ENCODE assay signal across 8 cellular contexts in the genomic region with DNA sequence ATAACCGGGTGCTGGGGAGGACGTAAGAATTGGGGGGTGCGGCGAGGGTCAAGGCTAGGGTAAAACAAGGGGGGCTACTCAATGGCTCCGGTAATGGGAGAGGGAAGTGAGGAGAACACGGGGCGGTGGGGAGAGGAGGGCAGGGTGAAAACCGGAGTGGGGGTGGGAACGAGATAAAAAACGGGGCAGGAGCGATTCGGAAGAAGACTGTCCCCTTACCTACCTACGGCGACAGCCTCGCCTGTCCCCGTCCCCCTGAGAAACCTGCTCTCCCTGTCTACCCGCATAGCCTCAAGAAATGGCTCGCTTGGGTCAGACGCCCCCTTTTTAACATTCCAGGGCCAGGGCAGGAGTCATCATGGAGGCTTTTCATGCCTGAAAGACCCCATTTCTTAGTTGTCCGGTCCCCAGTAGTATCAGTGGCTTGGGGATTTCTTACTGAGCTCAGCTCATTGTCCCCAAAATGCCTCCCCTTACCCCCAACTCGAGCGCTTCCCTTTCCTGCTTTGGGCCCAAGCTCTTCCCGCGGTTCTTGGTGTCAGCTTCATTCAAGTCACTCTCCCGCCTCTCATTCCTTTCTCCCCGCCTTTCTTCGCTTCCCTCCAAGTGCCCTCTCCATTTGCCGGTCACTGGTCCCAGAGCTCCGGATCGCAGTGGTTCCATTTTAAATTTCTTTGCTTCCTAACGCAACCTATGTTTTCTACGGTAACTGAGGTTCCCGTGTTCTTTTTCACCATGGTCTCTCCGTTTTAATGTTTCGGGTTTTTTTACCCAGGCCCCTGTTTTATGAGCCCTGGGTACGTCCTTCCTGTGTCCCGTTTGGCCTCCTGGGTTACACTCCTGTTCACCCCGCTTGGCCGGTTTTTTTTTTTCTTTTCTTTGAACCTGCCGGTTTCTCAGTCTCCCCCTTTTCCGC. TPM values are rescaled to one million over a fixed set of nuclear protein-coding genes. Genes with fewer than 3 reads are reported as not detected.
DNase-seq lines count a peak whose midpoint lies in the region; ATAC-seq and TF ChIP-seq lines count a peak whose summit lies in the region.

No MANE protein-coding gene starts in this region.

- no peak overlapping the region for H2BK120ac ChIP-seq in neuronal stem cell (ENCODE audit: low read depth, low read length)

- H3K27ac ChIP-seq in neuronal stem cell (replicated peaks; ENCODE audit: low read length) = peak overlapping the region; percentile 65

- H3K4me1 Mint-ChIP-seq in activated naive CD8-positive, alpha-beta T cell treated with anti-CD3 and anti-CD28 coated beads for 36 hours = peaks cover 50% of the 10 kb centered on the region
- H3K4me1 Mint-ChIP-seq in glutamatergic neuron (ENCODE audit: low read depth, unreplicated experiment) = peaks cover 12% of the 10 kb centered on the region

- peak overlapping the region; percentile 54 for H2BK15ac ChIP-seq in neuronal stem cell (ENCODE audit: low read length)

- H3K79me1 ChIP-seq in neuronal stem cell (ENCODE audit: low read depth, low read length) = no peaks in the 10 kb centered on the region

- no peak for TF ChIP-seq CTCF in glutamatergic neuron (IDR thresholded peaks at IDR 0.05; ENCODE audit: partially characterized antibody, unreplicated experiment)

- no peak overlapping the region for H2BK12ac ChIP-seq in neuronal stem cell (ENCODE audit: low read length)

- H3K4me2 ChIP-seq in neuronal stem cell (ENCODE audit: insufficient read depth, low read length, poor library complexity, severe bottlenecking) = peak overlapping the region; percentile 75

- H3K9me3 Mint-ChIP-seq in activated naive CD8-positive, alpha-beta T cell treated with anti-CD3 and anti-CD28 coated beads for 36 hours = no peaks in the 10 kb centered on the region
- H3K9me3 Mint-ChIP-seq in glutamatergic neuron (ENCODE audit: unreplicated experiment) = peaks cover 3% of the 10 kb centered on the region

- H3K23ac ChIP-seq in neuronal stem cell (ENCODE audit: low read depth, low read length, poor library complexity) = peak overlapping the region; percentile 69

- no CpG with 5 or more reads among the region's 41 CpGs for WGBS in neuronal stem cell (ENCODE audit: extremely low coverage in 2 of 2, insufficient read length in 2 of 2, insufficient replicate concordance in 1 of 2), 2 donors

- H2AFZ ChIP-seq in neuronal stem cell (ENCODE audit: low read length) = peak overlapping the region; percentile 69

- H3K4me3 Mint-ChIP-seq in activated naive CD8-positive, alpha-beta T cell treated with anti-CD3 and anti-CD28 coated beads for 36 hours = peak overlapping the region; percentile 92
- H3K4me3 Mint-ChIP-seq in glutamatergic neuron (ENCODE audit: unreplicated experiment) = peak overlapping the region; percentile 100

- peaks cover 0 to 32% of the 10 kb centered on the region in 2 donors for H3K36me3 ChIP-seq in neuronal stem cell (replicated peaks in 1 of 2; ENCODE audit: control insufficient read depth in 2 of 2, insufficient read depth in 2 of 2, low read length in 2 of 2)

- ATAC-seq in HG03442 (IDR thresholded peaks at IDR 0.05; ENCODE audit: unreplicated experiment) = no peak

- peaks cover 4 to 9% of the 10 kb centered on the region in 2 donors for H3K4me1 ChIP-seq in neuronal stem cell (ENCODE audit: control insufficient read depth in 2 of 2, insufficient read depth in 1 of 2, low read depth in 1 of 2, low read length in 2 of 2)

- H2BK5ac ChIP-seq in neuronal stem cell (ENCODE audit: low read length) = peak overlapping the region; percentile 59

- H3K27me3 ChIP-seq in neuronal stem cell (ENCODE audit: control insufficient read depth in 3 of 3, insufficient read depth in 3 of 3, low read depth in 1 of 3, low read length in 3 of 3) = no peaks in the 10 kb centered on the region

- H3K4me3 ChIP-seq in neuronal stem cell (ENCODE audit: low read length in 2 of 2) = peak overlapping the region; percentile 75 to 91

- peak; percentile 66 for DNase-seq in activated effector memory CD4-positive, alpha-beta T cell treated with anti-CD3 and anti-CD28 coated beads, Interleukin-2, amount 50 U/mL, for 16 hours
- no peak for DNase-seq in activated effector memory CD4-positive, alpha-beta T cell treated with Interleukin-2 at 50 U/mL for 16 hours
- DNase-seq in NCI-H1105 treated with DMSO at 0.1 percent for 48 hours (lab: John Stamatoyannopoulos, UW) (peak; percentile 74), glutamatergic neuron (peak; percentile 20), neuronal stem cell (ENCODE audit: low spot score) (peak; percentile 35), NOMO-1 treated with dmso at 0.1 percent for 144 hours (lab: John Stamatoyannopoulos, UW; ENCODE audit: unreplicated experiment) (no peak)
- DNase-seq in activated naive CD8-positive, alpha-beta T cell treated with anti-CD3 and anti-CD28 coated beads for 36 hours = no peak

- no peak overlapping the region for H3K14ac ChIP-seq in neuronal stem cell (ENCODE audit: low read length)

- peak overlapping the region; percentile 92 for H3K9ac ChIP-seq in neuronal stem cell (ENCODE audit: low read depth, low read length, poor library complexity)

- peaks cover 0 to 4% of the 10 kb centered on the region in 2 donors for H3K9me3 ChIP-seq in neuronal stem cell (replicated peaks in 1 of 2; ENCODE audit: control insufficient read depth in 2 of 2, insufficient read depth in 1 of 2, low read depth in 1 of 2, low read length in 2 of 2)

- peak overlapping the region; percentile 93 for H3K27ac Mint-ChIP-seq in activated naive CD8-positive, alpha-beta T cell treated with anti-CD3 and anti-CD28 coated beads for 36 hours
- peak overlapping the region; percentile 59 for H3K27ac Mint-ChIP-seq in glutamatergic neuron (ENCODE audit: unreplicated experiment)

- peaks cover 8% of the 10 kb centered on the region for H3K36me3 Mint-ChIP-seq in activated naive CD8-positive, alpha-beta T cell treated with anti-CD3 and anti-CD28 coated beads for 36 hours
- no peaks in the 10 kb centered on the region for H3K36me3 Mint-ChIP-seq in glutamatergic neuron (ENCODE audit: unreplicated experiment)

- H3K27me3 Mint-ChIP-seq in activated naive CD8-positive, alpha-beta T cell treated with anti-CD3 and anti-CD28 coated beads for 36 hours = peaks cover 5% of the 10 kb centered on the region
- H3K27me3 Mint-ChIP-seq in glutamatergic neuron (ENCODE audit: unreplicated experiment) = peaks cover 4% of the 10 kb centered on the region

- no peak overlapping the region for H4K8ac ChIP-seq in neuronal stem cell (ENCODE audit: low read depth, low read length)

- H4K91ac ChIP-seq in neuronal stem cell (ENCODE audit: low read depth, low read length, poor library complexity) = no peak overlapping the region

- H3K18ac ChIP-seq in neuronal stem cell (ENCODE audit: low read length) = peak overlapping the region; percentile 99

- H2AK5ac ChIP-seq in neuronal stem cell (ENCODE audit: low read depth, low read length) = peak overlapping the region; percentile 91

- peak overlapping the region; percentile 91 for H3K4ac ChIP-seq in neuronal stem cell (ENCODE audit: low read length)

RNA-seq across cellular contexts. Expression of a gene that starts 1.2 kb away (rescaled TPM):
- 10 to 100 TPM; 37.7 to 41.6 TPM for total RNA-seq in activated naive CD8-positive, alpha-beta T cell treated with anti-CD3 and anti-CD28 coated beads for 36 hours
- 76.4 TPM for total RNA-seq in glutamatergic neuron (ENCODE audit: unreplicated experiment)
- polyA plus RNA-seq in neuronal stem cell (2013, experiment 1 of 2) = 33.1 TPM
- polyA plus RNA-seq in neuronal stem cell (2013, experiment 2 of 2) = 32.2 TPM

RNA-seq across cellular contexts. Expression of a gene that starts 41.7 kb away (rescaled TPM):
- 1 to 10 TPM; 5.9 TPM for total RNA-seq in activated naive CD8-positive, alpha-beta T cell treated with anti-CD3 and anti-CD28 coated beads for 36 hours
- total RNA-seq in glutamatergic neuron (ENCODE audit: unreplicated experiment) = 13.3 TPM
- polyA plus RNA-seq in neuronal stem cell (2013, experiment 1 of 2) = 11.4 TPM
- 14.1 TPM for polyA plus RNA-seq in neuronal stem cell (2013, experiment 2 of 2)

RNA-seq across cellular contexts. Expression of a gene that starts 45.6 kb away (rescaled TPM):
- 10 to 100 TPM; 71.7 to 72.5 TPM for total RNA-seq in activated naive CD8-positive, alpha-beta T cell treated with anti-CD3 and anti-CD28 coated beads for 36 hours
- total RNA-seq in glutamatergic neuron (ENCODE audit: unreplicated experiment) = 8.4 TPM
- polyA plus RNA-seq in neuronal stem cell (2013, experiment 1 of 2) = 52.8 TPM
- 54.8 TPM for polyA plus RNA-seq in neuronal stem cell (2013, experiment 2 of 2)

Comparison
In these comparisons a context has a peak if more than half of its experiments do, and no peak if none do; other contexts are left out.
1. DNase-seq: peak in activated effector memory CD4-positive, alpha-beta T cell treated with anti-CD3 and anti-CD28 coated beads, Interleukin-2, amount 50 U/mL, for 16 hours (single experiment), NCI-H1105 treated with DMSO at 0.1 percent for 48 hours (single experiment), glutamatergic neuron (single experiment) and neuronal stem cell (single experiment); none in activated effector memory CD4-positive, alpha-beta T cell treated with Interleukin-2 at 50 U/mL for 16 hours (single experiment), activated naive CD8-positive, alpha-beta T cell treated with anti-CD3 and anti-CD28 coated beads for 36 hours (single experiment) and NOMO-1 treated with dmso at 0.1 percent for 144 hours (single experiment).